ENCODE assay signal across 28 cellular contexts in the genomic region with DNA sequence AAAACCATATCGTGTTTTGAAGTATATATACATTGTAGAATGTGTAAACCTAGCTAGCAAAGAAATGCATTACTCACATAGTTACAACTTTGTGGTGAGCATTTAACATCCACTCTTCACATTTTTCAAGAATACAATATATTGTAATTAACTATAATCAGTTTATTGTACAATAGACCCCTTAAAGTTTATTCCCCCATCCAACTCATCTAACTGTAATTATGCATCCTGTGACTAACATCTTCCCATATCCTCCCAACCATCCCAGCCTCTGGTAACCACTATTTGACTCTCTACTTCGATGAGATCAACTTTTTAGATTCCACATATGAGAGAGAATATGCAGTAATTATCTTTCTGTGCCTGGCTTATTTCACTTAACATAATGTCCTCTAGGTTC.
DNase-seq lines count a peak whose midpoint lies in the region; FAIRE-seq and TF ChIP-seq lines count a peak whose summit lies in the region.
"Had no signal": no experiment of that assay in that cellular context is flagged by ENCODE, and none has a peak within 500 bp of the region (broad histone marks: within the 10 kb centered on the region; RNA-seq: fewer than 3 reads in every experiment).

No MANE protein-coding gene starts in this region.

- peaks cover 37% of the 10 kb centered on the region for H3K4me1 Mint-ChIP-seq in MCF 10A (ENCODE audit: insufficient read depth, unreplicated experiment)
- peaks cover 17% of the 10 kb centered on the region for H3K4me1 Mint-ChIP-seq in stimulated activated naive CD8-positive, alpha-beta T cell treated with anti-CD3 and anti-CD28 coated beads, Interleukin-15, Interleukin-2, amounts not matched to agents 100 ng/mL and 50 ng/mL, for 24 hours (ENCODE audit: low read depth)
- peaks cover 6% of the 10 kb centered on the region for H3K4me1 Mint-ChIP-seq in activated T-helper 1 cell treated with anti-CD3 and anti-CD28 coated beads, Interleukin-12 subunit alpha, Interleukin-12 subunit beta, Interleukin-2, Interleukin-4 antibody, amounts not matched to agents 30 ng/mL and 10 ng/mL and 1 ng/mL, durations not matched to agents 14 hours and 24 hours and 36 hours (ENCODE audit: low read depth)
- H3K4me1 Mint-ChIP-seq: CD8-positive, alpha-beta memory T cell had no signal

- no peaks in the 10 kb centered on the region for H3K9me3 ChIP-seq in breast epithelium
- H3K9me3 ChIP-seq: right lobe of liver, tibial artery had no signal

- DNase-seq in MCF 10A (ENCODE audit: unreplicated experiment) (no peak), breast epithelium (ENCODE audit: low spot score in 2 of 2) (no peak), RCC 7860 (ENCODE audit: low spot score) (peak; percentile 60), astrocyte of the spinal cord (ENCODE audit: low read depth, low spot score) (peak; percentile 75), COLO829 (ENCODE audit: low spot score) (no peak), NCI-H1048 (lab: John Stamatoyannopoulos, UW) (no peak)
- DNase-seq in activated T-helper 1 cell treated with anti-CD3 and anti-CD28 coated beads, Interleukin-12 subunit alpha, Interleukin-12 subunit beta, Interleukin-2, Interleukin-4 antibody, amounts not matched to agents 30 ng/mL and 10 ng/mL and 1 ng/mL, durations not matched to agents 14 hours and 24 hours and 36 hours (ENCODE audit: low spot score) = no peak
- DNase-seq: activated CD8-positive, alpha-beta T cell treated with anti-CD3 and anti-CD28 coated beads, Interleukin-2, amount 10 ng/mL, durations not matched to agents 7 days and 5 days; amygdala; CD8-positive, alpha-beta memory T cell; cortex of kidney; DMS 273 treated with DMSO at 0.1 percent for 48 hours; effector memory CD8-positive, alpha-beta T cell; foreskin melanocyte; heart right ventricle; kidney; left ventricle myocardium superior; MM.1S; NCI-H1417 treated with DMSO at 0.1 percent for 48 hours; NCI-H2029 treated with DMSO at 0.1 percent for 48 hours; NCI-H526; right lobe of liver; tibial artery had no signal

- in situ Hi-C loops in astrocyte of the spinal cord (cut with HindIII; ENCODE audit: low sequenced_read_pairs) = no loop called here

- H3K9me3 Mint-ChIP-seq in MCF 10A (ENCODE audit: unreplicated experiment) = peaks cover 34% of the 10 kb centered on the region
- peaks cover 16% of the 10 kb centered on the region for H3K9me3 Mint-ChIP-seq in stimulated activated naive CD8-positive, alpha-beta T cell treated with anti-CD3 and anti-CD28 coated beads, Interleukin-15, Interleukin-2, amounts not matched to agents 100 ng/mL and 50 ng/mL, for 24 hours
- H3K9me3 Mint-ChIP-seq in activated T-helper 1 cell treated with anti-CD3 and anti-CD28 coated beads, Interleukin-12 subunit alpha, Interleukin-12 subunit beta, Interleukin-2, Interleukin-4 antibody, amounts not matched to agents 30 ng/mL and 10 ng/mL and 1 ng/mL, durations not matched to agents 14 hours and 24 hours and 36 hours = peaks cover 9% of the 10 kb centered on the region

- H3K36me3 ChIP-seq in breast epithelium = peaks cover 4% of the 10 kb centered on the region
- H3K36me3 ChIP-seq: heart right ventricle, right lobe of liver, tibial artery had no signal

- no peak overlapping the region for H3K27ac ChIP-seq in breast epithelium
- H3K27ac ChIP-seq: heart right ventricle, right lobe of liver, tibial artery had no signal

- no peak overlapping the region for H3K4me3 ChIP-seq in breast epithelium
- no peak overlapping the region for H3K4me3 ChIP-seq in astrocyte of the spinal cord (ENCODE audit: low read depth, low read length)
- H3K4me3 ChIP-seq: GM12878, heart right ventricle, right lobe of liver, tibial artery had no signal

- POLR2A ChIA-PET in MCF 10A (lab: Yijun Ruan, JAX) = interaction anchor here (0.6 to 4.5 kb wide), 9 partner anchors 10 to 86 kb away, joined by 3 to 34 read pairs (median 7); no protein-coding TSS in a partner anchor

- no TSS peak for BruUV-seq in MCF 10A (replicated peaks; lab: Mats Ljungman, UMichigan)

- TF ChIP-seq POLR2A in breast epithelium (IDR thresholded peaks at IDR 0.05) = no peak

- TF ChIP-seq CTCF in MCF 10A (IDR thresholded peaks at IDR 0.05; ENCODE audit: unreplicated experiment) (no peak), breast epithelium (IDR thresholded peaks at IDR 0.05) (no peak), astrocyte of the spinal cord (IDR thresholded peaks at IDR 0.05; ENCODE audit: low read depth, low read length) (no peak)

- no peaks in the 10 kb centered on the region for H3K4me1 ChIP-seq in breast epithelium
- H3K4me1 ChIP-seq: heart right ventricle, right lobe of liver, tibial artery had no signal

- no peaks in the 10 kb centered on the region for H3K36me3 Mint-ChIP-seq in MCF 10A (ENCODE audit: insufficient read depth, unreplicated experiment)
- H3K36me3 Mint-ChIP-seq in stimulated activated naive CD8-positive, alpha-beta T cell treated with anti-CD3 and anti-CD28 coated beads, Interleukin-15, Interleukin-2, amounts not matched to agents 100 ng/mL and 50 ng/mL, for 24 hours (ENCODE audit: low read depth) = peaks cover 3% of the 10 kb centered on the region
- no peaks in the 10 kb centered on the region for H3K36me3 Mint-ChIP-seq in activated T-helper 1 cell treated with anti-CD3 and anti-CD28 coated beads, Interleukin-12 subunit alpha, Interleukin-12 subunit beta, Interleukin-2, Interleukin-4 antibody, amounts not matched to agents 30 ng/mL and 10 ng/mL and 1 ng/mL, durations not matched to agents 14 hours and 24 hours and 36 hours (ENCODE audit: low read depth)
- H3K36me3 Mint-ChIP-seq: CD8-positive, alpha-beta memory T cell had no signal

- no peaks in the 10 kb centered on the region for H3K27me3 ChIP-seq in breast epithelium
- H3K27me3 ChIP-seq: heart right ventricle, right lobe of liver, tibial artery had no signal

- peak overlapping the region; percentile 3 for H3K4me3 Mint-ChIP-seq in MCF 10A (ENCODE audit: unreplicated experiment)
- H3K4me3 Mint-ChIP-seq in stimulated activated naive CD8-positive, alpha-beta T cell treated with anti-CD3 and anti-CD28 coated beads, Interleukin-15, Interleukin-2, amounts not matched to agents 100 ng/mL and 50 ng/mL, for 24 hours = no peak overlapping the region
- H3K4me3 Mint-ChIP-seq in activated T-helper 1 cell treated with anti-CD3 and anti-CD28 coated beads, Interleukin-12 subunit alpha, Interleukin-12 subunit beta, Interleukin-2, Interleukin-4 antibody, amounts not matched to agents 30 ng/mL and 10 ng/mL and 1 ng/mL, durations not matched to agents 14 hours and 24 hours and 36 hours = no peak overlapping the region
- H3K4me3 Mint-ChIP-seq: activated CD8-positive, alpha-beta T cell treated with anti-CD3 and anti-CD28 coated beads, Interleukin-2, amount 10 ng/mL, durations not matched to agents 7 days and 5 days; activated naive CD4-positive, alpha-beta T cell treated with anti-CD3 and anti-CD28 coated beads for 36 hours; CD8-positive, alpha-beta memory T cell; effector memory CD8-positive, alpha-beta T cell; T-helper 2 cell treated with Interferon-gamma antibody and Interleukin-4, amounts not matched to agents 5 μg/mL and 100 μg/mL, for 36 hours had no signal

- intact Hi-C loops in MCF 10A (cut with micrococcal nuclease) = loop anchor here (5.0 kb wide), 1 partner anchor 50 kb away; no protein-coding TSS in a partner anchor
- intact Hi-C loops in breast epithelium (cut with DNase I; ENCODE audit: low total_unique reads) = no loop called here
- intact Hi-C loops in activated T-helper 1 cell treated with anti-CD3 and anti-CD28 coated beads, Interleukin-12 subunit alpha, Interleukin-12 subunit beta, Interleukin-2, Interleukin-4 antibody, amounts not matched to agents 30 ng/mL and 10 ng/mL and 1 ng/mL, durations not matched to agents 14 hours and 24 hours and 36 hours (cut with micrococcal nuclease) = loop anchor here (1.0 to 5.0 kb wide), 4 partner anchors 141 to 645 kb away; a partner anchor contains a TSS

- H3K27ac Mint-ChIP-seq in MCF 10A (ENCODE audit: low read depth, unreplicated experiment) = no peak overlapping the region
- peak overlapping the region; percentile 32 for H3K27ac Mint-ChIP-seq in stimulated activated naive CD8-positive, alpha-beta T cell treated with anti-CD3 and anti-CD28 coated beads, Interleukin-15, Interleukin-2, amounts not matched to agents 100 ng/mL and 50 ng/mL, for 24 hours
- H3K27ac Mint-ChIP-seq in activated T-helper 1 cell treated with anti-CD3 and anti-CD28 coated beads, Interleukin-12 subunit alpha, Interleukin-12 subunit beta, Interleukin-2, Interleukin-4 antibody, amounts not matched to agents 30 ng/mL and 10 ng/mL and 1 ng/mL, durations not matched to agents 14 hours and 24 hours and 36 hours = no peak overlapping the region
- H3K27ac Mint-ChIP-seq: activated CD8-positive, alpha-beta T cell treated with anti-CD3 and anti-CD28 coated beads, Interleukin-2, amount 10 ng/mL, durations not matched to agents 7 days and 5 days; activated naive CD4-positive, alpha-beta T cell treated with anti-CD3 and anti-CD28 coated beads for 36 hours; CD8-positive, alpha-beta memory T cell; effector memory CD8-positive, alpha-beta T cell; T-helper 2 cell treated with Interferon-gamma antibody and Interleukin-4, amounts not matched to agents 5 μg/mL and 100 μg/mL, for 36 hours had no signal

- no peak for FAIRE-seq in RCC 7860 (lab: Jason Lieb, UNC)
- FAIRE-seq: GM12878, GM19239, kidney had no signal

- H3K27me3 Mint-ChIP-seq in MCF 10A (ENCODE audit: insufficient read depth, unreplicated experiment) = no peaks in the 10 kb centered on the region
- peaks cover 35% of the 10 kb centered on the region for H3K27me3 Mint-ChIP-seq in stimulated activated naive CD8-positive, alpha-beta T cell treated with anti-CD3 and anti-CD28 coated beads, Interleukin-15, Interleukin-2, amounts not matched to agents 100 ng/mL and 50 ng/mL, for 24 hours
- H3K27me3 Mint-ChIP-seq in activated T-helper 1 cell treated with anti-CD3 and anti-CD28 coated beads, Interleukin-12 subunit alpha, Interleukin-12 subunit beta, Interleukin-2, Interleukin-4 antibody, amounts not matched to agents 30 ng/mL and 10 ng/mL and 1 ng/mL, durations not matched to agents 14 hours and 24 hours and 36 hours (ENCODE audit: insufficient read depth) = peaks cover 10% of the 10 kb centered on the region
- H3K27me3 Mint-ChIP-seq: CD8-positive, alpha-beta memory T cell; effector memory CD8-positive, alpha-beta T cell had no signal

- CTCF ChIA-PET in MCF 10A (lab: Yijun Ruan, JAX) = interaction anchor here (0.6 to 1.2 kb wide), 3 partner anchors 79 to 209 kb away, joined by 3 to 6 read pairs (median 3); no protein-coding TSS in a partner anchor

Comparison
In these comparisons a context has a peak if more than half of its experiments do, and no peak if none do; other contexts are left out.
1. DNase-seq: peak in RCC 7860 (single experiment) and astrocyte of the spinal cord (single experiment); none in MCF 10A (single experiment), breast epithelium (0 of 2), COLO829 (single experiment), NCI-H1048 (single experiment) and activated T-helper 1 cell treated with anti-CD3 and anti-CD28 coated beads, Interleukin-12 subunit alpha, Interleukin-12 subunit beta, Interleukin-2, Interleukin-4 antibody, amounts not matched to agents 30 ng/mL and 10 ng/mL and 1 ng/mL, durations not matched to agents 14 hours and 24 hours and 36 hours (single experiment).